In the genomic region with DNA sequence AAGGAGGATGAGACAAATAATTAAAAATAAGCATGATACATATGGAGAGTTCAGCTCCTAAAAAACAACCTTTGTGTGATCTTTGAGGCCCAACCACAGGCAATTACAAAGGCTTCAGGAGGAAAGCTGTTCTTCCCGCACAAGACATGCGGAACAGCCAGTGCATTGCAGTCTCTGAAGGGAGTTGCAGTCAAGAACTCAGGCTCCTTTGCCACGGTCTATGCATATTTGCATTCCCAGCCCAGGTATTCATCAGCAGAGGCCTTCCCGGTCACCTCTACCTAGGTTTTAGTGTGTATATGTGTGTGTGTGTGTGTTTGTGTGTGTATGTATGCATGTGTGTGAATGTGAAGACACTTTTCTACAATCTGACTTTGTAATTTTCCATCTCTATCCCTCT, we compare ENCODE assay signal across 1 cellular context.
TF ChIP-seq lines count a peak whose summit lies in the region.

No MANE protein-coding gene starts in this region.

TF ChIP-seq in WTC11, 78 proteins besides CTCF, POLR2A, EP300 and RAD21 (continued from another document):
- no peak for TF ChIP-seq HMGXB4 (CRISPR knock-in tag; IDR thresholded peaks at IDR 0.05)
- TF ChIP-seq KAT7 (CRISPR knock-in tag; IDR thresholded peaks at IDR 0.05; ENCODE audit: borderline replicate concordance), result no peak
- TF ChIP-seq, protein P1, sequence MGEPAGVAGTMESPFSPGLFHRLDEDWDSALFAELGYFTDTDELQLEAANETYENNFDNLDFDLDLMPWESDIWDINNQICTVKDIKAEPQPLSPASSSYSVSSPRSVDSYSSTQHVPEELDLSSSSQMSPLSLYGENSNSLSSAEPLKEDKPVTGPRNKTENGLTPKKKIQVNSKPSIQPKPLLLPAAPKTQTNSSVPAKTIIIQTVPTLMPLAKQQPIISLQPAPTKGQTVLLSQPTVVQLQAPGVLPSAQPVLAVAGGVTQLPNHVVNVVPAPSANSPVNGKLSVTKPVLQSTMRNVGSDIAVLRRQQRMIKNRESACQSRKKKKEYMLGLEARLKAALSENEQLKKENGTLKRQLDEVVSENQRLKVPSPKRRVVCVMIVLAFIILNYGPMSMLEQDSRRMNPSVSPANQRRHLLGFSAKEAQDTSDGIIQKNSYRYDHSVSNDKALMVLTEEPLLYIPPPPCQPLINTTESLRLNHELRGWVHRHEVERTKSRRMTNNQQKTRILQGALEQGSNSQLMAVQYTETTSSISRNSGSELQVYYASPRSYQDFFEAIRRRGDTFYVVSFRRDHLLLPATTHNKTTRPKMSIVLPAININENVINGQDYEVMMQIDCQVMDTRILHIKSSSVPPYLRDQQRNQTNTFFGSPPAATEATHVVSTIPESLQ (CRISPR knock-in tag; IDR thresholded peaks at IDR 0.05), result no peak
- TF ChIP-seq, protein P2, sequence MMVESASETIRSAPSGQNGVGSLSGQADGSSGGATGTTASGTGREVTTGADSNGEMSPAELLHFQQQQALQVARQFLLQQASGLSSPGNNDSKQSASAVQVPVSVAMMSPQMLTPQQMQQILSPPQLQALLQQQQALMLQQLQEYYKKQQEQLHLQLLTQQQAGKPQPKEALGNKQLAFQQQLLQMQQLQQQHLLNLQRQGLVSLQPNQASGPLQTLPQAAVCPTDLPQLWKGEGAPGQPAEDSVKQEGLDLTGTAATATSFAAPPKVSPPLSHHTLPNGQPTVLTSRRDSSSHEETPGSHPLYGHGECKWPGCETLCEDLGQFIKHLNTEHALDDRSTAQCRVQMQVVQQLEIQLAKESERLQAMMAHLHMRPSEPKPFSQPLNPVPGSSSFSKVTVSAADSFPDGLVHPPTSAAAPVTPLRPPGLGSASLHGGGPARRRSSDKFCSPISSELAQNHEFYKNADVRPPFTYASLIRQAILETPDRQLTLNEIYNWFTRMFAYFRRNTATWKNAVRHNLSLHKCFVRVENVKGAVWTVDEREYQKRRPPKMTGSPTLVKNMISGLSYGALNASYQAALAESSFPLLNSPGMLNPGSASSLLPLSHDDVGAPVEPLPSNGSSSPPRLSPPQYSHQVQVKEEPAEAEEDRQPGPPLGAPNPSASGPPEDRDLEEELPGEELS (CRISPR knock-in tag; IDR thresholded peaks at IDR 0.05), result no peak
- TF ChIP-seq ZNF671 (CRISPR knock-in tag; IDR thresholded peaks at IDR 0.05), result no peak
- TF ChIP-seq ATF1 (CRISPR knock-in tag; IDR thresholded peaks at IDR 0.05), result no peak
- no peak for TF ChIP-seq EMX1 (CRISPR knock-in tag; IDR thresholded peaks at IDR 0.05)
- no peak for TF ChIP-seq MLX (CRISPR knock-in tag; IDR thresholded peaks at IDR 0.05)
- no peak for TF ChIP-seq SOX15 (CRISPR knock-in tag; IDR thresholded peaks at IDR 0.05)
- no peak for TF ChIP-seq ZNF263 (CRISPR knock-in tag; IDR thresholded peaks at IDR 0.05; ENCODE audit: low read depth)
- TF ChIP-seq, protein P3, sequence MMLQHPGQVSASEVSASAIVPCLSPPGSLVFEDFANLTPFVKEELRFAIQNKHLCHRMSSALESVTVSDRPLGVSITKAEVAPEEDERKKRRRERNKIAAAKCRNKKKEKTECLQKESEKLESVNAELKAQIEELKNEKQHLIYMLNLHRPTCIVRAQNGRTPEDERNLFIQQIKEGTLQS (CRISPR knock-in tag; conservative IDR thresholded peaks at IDR 0.05), result no peak
- TF ChIP-seq, protein P4, sequence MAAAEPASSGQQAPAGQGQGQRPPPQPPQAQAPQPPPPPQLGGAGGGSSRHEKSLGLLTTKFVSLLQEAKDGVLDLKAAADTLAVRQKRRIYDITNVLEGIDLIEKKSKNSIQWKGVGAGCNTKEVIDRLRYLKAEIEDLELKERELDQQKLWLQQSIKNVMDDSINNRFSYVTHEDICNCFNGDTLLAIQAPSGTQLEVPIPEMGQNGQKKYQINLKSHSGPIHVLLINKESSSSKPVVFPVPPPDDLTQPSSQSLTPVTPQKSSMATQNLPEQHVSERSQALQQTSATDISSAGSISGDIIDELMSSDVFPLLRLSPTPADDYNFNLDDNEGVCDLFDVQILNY (CRISPR knock-in tag; IDR thresholded peaks at IDR 0.05), result no peak
- TF ChIP-seq TCF7 (CRISPR knock-in tag; IDR thresholded peaks at IDR 0.05; ENCODE audit: low read depth), result no peak
- no peak for TF ChIP-seq ZNF396 (CRISPR knock-in tag; IDR thresholded peaks at IDR 0.05; ENCODE audit: borderline replicate concordance)
- no peak for TF ChIP-seq ARID4B (CRISPR knock-in tag; IDR thresholded peaks at IDR 0.05; ENCODE audit: borderline replicate concordance)
- TF ChIP-seq, protein P5, sequence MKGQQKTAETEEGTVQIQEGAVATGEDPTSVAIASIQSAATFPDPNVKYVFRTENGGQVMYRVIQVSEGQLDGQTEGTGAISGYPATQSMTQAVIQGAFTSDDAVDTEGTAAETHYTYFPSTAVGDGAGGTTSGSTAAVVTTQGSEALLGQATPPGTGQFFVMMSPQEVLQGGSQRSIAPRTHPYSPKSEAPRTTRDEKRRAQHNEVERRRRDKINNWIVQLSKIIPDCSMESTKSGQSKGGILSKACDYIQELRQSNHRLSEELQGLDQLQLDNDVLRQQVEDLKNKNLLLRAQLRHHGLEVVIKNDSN (CRISPR knock-in tag; IDR thresholded peaks at IDR 0.05), result no peak
